Comparison of ENCODE assay signal across 8 cellular contexts in genomic region chr17:9020824-9021157, GRCh38. TPM values are rescaled to one million over a fixed set of nuclear protein-coding genes. Genes with fewer than 3 reads are reported as not detected.
A peak's percentile ranks its signal among the peaks of the same experiment; 100 is the strongest.
DNase-seq lines count a peak whose midpoint lies in the region; ATAC-seq and TF ChIP-seq lines count a peak whose summit lies in the region.

No MANE protein-coding gene starts in this region.

- peak overlapping the region; percentile 70 for H3K4me3 Mint-ChIP-seq in CD8-positive, alpha-beta T cell

- intact Hi-C loops in CD8-positive, alpha-beta T cell (cut with DNase I, micrococcal nuclease) = no loop called here
- intact Hi-C loops in IMR-90 (cut with micrococcal nuclease) = loop anchor here (10.0 kb wide), 1 partner anchor 274 kb away; no protein-coding TSS in a partner anchor

- no peak overlapping the region for H3K23ac ChIP-seq in IMR-90 (ENCODE audit: low read depth, low read length)

- no peaks in the 10 kb centered on the region for H4K20me1 ChIP-seq in IMR-90 (ENCODE audit: insufficient read depth, low read length)

- no CpG with 5 or more reads among the region's 25 CpGs for WGBS in IMR-90 (ENCODE audit: extremely low coverage in 2 of 2, insufficient read length in 1 of 2), 2 experiments
- 2 to 3% methylated on average over 25 of the region's 25 CpGs for WGBS in ectodermal cell, 2 experiments

- peaks cover 28% of the 10 kb centered on the region for H3K27me3 ChIP-seq in CD8-positive, alpha-beta T cell (ENCODE audit: insufficient read depth, low read length)
- peaks cover 45% of the 10 kb centered on the region for H3K27me3 ChIP-seq in IMR-90 (ENCODE audit: control insufficient read depth, insufficient read depth, low read length)
- peaks cover 93% of the 10 kb centered on the region for H3K27me3 ChIP-seq in ectodermal cell (ENCODE audit: control insufficient read depth, insufficient read depth, low read length, poor library complexity, severe bottlenecking)
- peaks cover 100% of the 10 kb centered on the region for H3K27me3 ChIP-seq in neutrophil

- no peaks in the 10 kb centered on the region for H3K9me1 ChIP-seq in IMR-90 (ENCODE audit: insufficient read depth, low read length)

- peak overlapping the region; percentile 77 for H2AFZ ChIP-seq in IMR-90 (replicated peaks; ENCODE audit: low read length, poor library complexity)

- ATAC-seq in CD8-positive, alpha-beta T cell = no peak
- no peak for ATAC-seq in IMR-90 (ENCODE audit: low read depth)
- ATAC-seq in GM19463 (IDR thresholded peaks at IDR 0.05; ENCODE audit: unreplicated experiment) = no peak
- no peak for ATAC-seq in GM21447 (IDR thresholded peaks at IDR 0.05; ENCODE audit: unreplicated experiment)
- no peak for ATAC-seq in GM21576 (IDR thresholded peaks at IDR 0.05; ENCODE audit: unreplicated experiment)

- H3K27ac Mint-ChIP-seq in CD8-positive, alpha-beta T cell = no peak overlapping the region

- no peak overlapping the region for H3K18ac ChIP-seq in IMR-90 (ENCODE audit: low read depth, low read length)

- H3K4me2 ChIP-seq in IMR-90 (ENCODE audit: low read depth, low read length) = no peak overlapping the region; the same call in 1 of the 2 replicates

- H3K79me1 ChIP-seq in IMR-90 (ENCODE audit: low read depth in 1 of 2, low read length in 2 of 2) = no peaks in the 10 kb centered on the region

- TF ChIP-seq POLR2A in IMR-90 (IDR thresholded peaks at IDR 0.05; ENCODE audit: low read depth, low read length) = no peak

- no peak overlapping the region for H2BK5ac ChIP-seq in IMR-90 (ENCODE audit: low read depth, low read length, poor library complexity, severe bottlenecking)

- TF ChIP-seq CTCF in CD8-positive, alpha-beta T cell (IDR thresholded peaks at IDR 0.05) = no peak
- TF ChIP-seq CTCF in IMR-90 (conservative IDR thresholded peaks at IDR 0.05; ENCODE audit: low read depth, low read length) (no peak), neutrophil (IDR thresholded peaks at IDR 0.05) (no peak)

- H3K36me3 Mint-ChIP-seq in CD8-positive, alpha-beta T cell = peaks cover 2% of the 10 kb centered on the region

- H2BK20ac ChIP-seq in IMR-90 (ENCODE audit: low read depth, low read length) = no peak overlapping the region

- H3K9me3 Mint-ChIP-seq in CD8-positive, alpha-beta T cell = no peaks in the 10 kb centered on the region

- no peak overlapping the region for H4K91ac ChIP-seq in IMR-90 (ENCODE audit: insufficient read depth, low read depth, low read length)

- BruUV-seq in IMR-90 (replicated peaks; lab: Mats Ljungman, UMichigan) = no TSS peak

- H3K4me1 ChIP-seq in CD8-positive, alpha-beta T cell (ENCODE audit: insufficient read depth, low read length) = peaks cover 12% of the 10 kb centered on the region
- H3K4me1 ChIP-seq in IMR-90 (ENCODE audit: control insufficient read depth, insufficient read depth, low read length) (no peaks in the 10 kb centered on the region), ectodermal cell (ENCODE audit: control insufficient read depth, insufficient read depth, low read length) (peaks cover 32% of the 10 kb centered on the region), neutrophil (ENCODE audit: control insufficient read depth in 1 of 2, insufficient read depth in 1 of 2, low read depth in 1 of 2, low read length in 1 of 2) (peaks cover 16 to 24% of the 10 kb centered on the region in 2 experiments)

- CTCF ChIA-PET in CD8-positive, alpha-beta T cell (lab: Charles Lee) = interaction anchor here (1.6 to 2.7 kb wide), 2 partner anchors 18 to 23 kb away, joined by 5 to 9 read pairs; no protein-coding TSS in a partner anchor
- CTCF ChIA-PET in IMR-90 (lab: Yijun Ruan, JAX) = no interaction called here

- no peak for DNase-seq in CD8-positive, alpha-beta T cell
- DNase-seq in IMR-90 = no peak
- no peak for DNase-seq in A172 (ENCODE audit: low spot score)

- no peak overlapping the region for H4K8ac ChIP-seq in IMR-90 (ENCODE audit: low read depth in 2 of 2, low read length in 2 of 2)

- no peak overlapping the region for H3K14ac ChIP-seq in IMR-90 (replicated peaks; ENCODE audit: low read depth, low read length)

- H3K27me3 Mint-ChIP-seq in CD8-positive, alpha-beta T cell (ENCODE audit: low read depth) = peaks cover 41% of the 10 kb centered on the region

- dilution Hi-C loops in IMR-90 (cut with HindIII; ENCODE audit: low sequenced_read_pairs, unreplicated experiment) = no loop called here

- H2BK15ac ChIP-seq in IMR-90 (ENCODE audit: low read depth, low read length) = no peak overlapping the region

- H2BK120ac ChIP-seq in IMR-90 (ENCODE audit: low read depth, low read length) = no peak overlapping the region

- POLR2A ChIA-PET in CD8-positive, alpha-beta T cell (lab: Charles Lee) = no interaction called here
- POLR2A ChIA-PET in IMR-90 (lab: Charles Lee; ENCODE audit: unreplicated experiment) = no interaction called here

- no peak for TF ChIP-seq RAD21 in IMR-90 (IDR thresholded peaks at IDR 0.05; ENCODE audit: low read length)

- H3K9ac ChIP-seq in IMR-90 (ENCODE audit: low read depth, low read length) = no peak overlapping the region

- H3K4me1 Mint-ChIP-seq in CD8-positive, alpha-beta T cell (ENCODE audit: low read depth) = peaks cover 14% of the 10 kb centered on the region

- no peak overlapping the region for H4K5ac ChIP-seq in IMR-90 (ENCODE audit: low read depth, low read length)

- H2AK9ac ChIP-seq in IMR-90 (replicated peaks; ENCODE audit: low read depth, low read length, poor library complexity) = no peak overlapping the region

- no peaks in the 10 kb centered on the region for H3K9me3 ChIP-seq in CD8-positive, alpha-beta T cell (ENCODE audit: low read length)
- H3K9me3 ChIP-seq in IMR-90 (ENCODE audit: control insufficient read depth, insufficient read depth, low read length) (peaks cover 8% of the 10 kb centered on the region; the same call in 1 of the 2 replicates), ectodermal cell (ENCODE audit: control insufficient read depth, low read length) (no peaks in the 10 kb centered on the region), neutrophil (no peaks in the 10 kb centered on the region)

- H3K4ac ChIP-seq in IMR-90 (ENCODE audit: low read depth, low read length) = no peak overlapping the region

- no peaks in the 10 kb centered on the region for H3K36me3 ChIP-seq in CD8-positive, alpha-beta T cell (ENCODE audit: insufficient read depth, low read length)
- H3K36me3 ChIP-seq in IMR-90 (ENCODE audit: control insufficient read depth, insufficient read depth, low read length) = no peaks in the 10 kb centered on the region
- no peaks in the 10 kb centered on the region for H3K36me3 ChIP-seq in ectodermal cell (ENCODE audit: control insufficient read depth, insufficient read depth, low read length)
- H3K36me3 ChIP-seq in neutrophil = no peaks in the 10 kb centered on the region

- H3K4me3 ChIP-seq in CD8-positive, alpha-beta T cell (ENCODE audit: low read depth, low read length) = peak overlapping the region; percentile 51
- H3K4me3 ChIP-seq in IMR-90 (ENCODE audit: insufficient read depth, low read depth, low read length) = peak overlapping the region; percentile 42; the same call in 1 of the 2 replicates
- peak overlapping the region; percentile 54 for H3K4me3 ChIP-seq in ectodermal cell (ENCODE audit: insufficient read depth, low read depth, low read length)
- peak overlapping the region; percentile 41 to 59 for H3K4me3 ChIP-seq in neutrophil (ENCODE audit: low read depth in 1 of 2, low read length in 1 of 2)

- no peak overlapping the region for H2AK5ac ChIP-seq in IMR-90 (ENCODE audit: low read depth, low read length)

- H3K27ac ChIP-seq in CD8-positive, alpha-beta T cell (ENCODE audit: low read depth, low read length) = no peak overlapping the region
- H3K27ac ChIP-seq in IMR-90 (ENCODE audit: insufficient read depth, low read length) (no peak overlapping the region), ectodermal cell (ENCODE audit: insufficient read depth, low read depth, low read length, poor library complexity, severe bottlenecking) (no peak overlapping the region), neutrophil (no peak overlapping the region)

- in situ Hi-C loops in IMR-90 (cut with MboI; ENCODE audit: low sequenced_read_pairs) = no loop called here

- no peak overlapping the region for H3K56ac ChIP-seq in IMR-90 (ENCODE audit: extremely low read depth, insufficient read depth, low read length)

TF ChIP-seq in IMR-90, 13 proteins besides CTCF, POLR2A, EP300 and RAD21:
- TF ChIP-seq, protein P1, sequence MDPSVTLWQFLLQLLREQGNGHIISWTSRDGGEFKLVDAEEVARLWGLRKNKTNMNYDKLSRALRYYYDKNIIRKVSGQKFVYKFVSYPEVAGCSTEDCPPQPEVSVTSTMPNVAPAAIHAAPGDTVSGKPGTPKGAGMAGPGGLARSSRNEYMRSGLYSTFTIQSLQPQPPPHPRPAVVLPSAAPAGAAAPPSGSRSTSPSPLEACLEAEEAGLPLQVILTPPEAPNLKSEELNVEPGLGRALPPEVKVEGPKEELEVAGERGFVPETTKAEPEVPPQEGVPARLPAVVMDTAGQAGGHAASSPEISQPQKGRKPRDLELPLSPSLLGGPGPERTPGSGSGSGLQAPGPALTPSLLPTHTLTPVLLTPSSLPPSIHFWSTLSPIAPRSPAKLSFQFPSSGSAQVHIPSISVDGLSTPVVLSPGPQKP (IDR thresholded peaks at IDR 0.05; ENCODE audit: borderline replicate concordance, low read depth, low read length) = no peak
- peak; percentile 11; the same call in 1 of the 2 replicates for TF ChIP-seq MAZ (IDR thresholded peaks at IDR 0.05; ENCODE audit: borderline replicate concordance, low read depth, low read length)

RNA-seq across cellular contexts. Expression of gene NTN1, which starts 0.5 kb away (rescaled TPM):
- total RNA-seq in CD8-positive, alpha-beta T cell = under 1 TPM; 0.08 TPM
- under 0.01 TPM in 1 of 2 replicates, not detected in the other for total RNA-seq in IMR-90 (2012; rRNA removed)
- polyA plus RNA-seq in IMR-90 (2012; rRNA removed) = 0.07 and 0.11 TPM in 2 replicates
- polyA plus RNA-seq in IMR-90 (2012; cell fraction: cytosol; rRNA removed) = 0.02 and 0.11 TPM in 2 replicates
- 0.08 TPM in 2 replicates for polyA plus RNA-seq in IMR-90 (2012; cell fraction: nucleus; rRNA removed; ENCODE audit: low replicate concordance)
- 3.0 TPM for polyA plus RNA-seq in ectodermal cell (2013, experiment 1 of 4)
- polyA plus RNA-seq in ectodermal cell (2013, experiment 2 of 4) = 2.8 TPM
- 2.8 TPM for polyA plus RNA-seq in ectodermal cell (2013, experiment 3 of 4)
- 2.6 TPM for polyA plus RNA-seq in ectodermal cell (2013, experiment 4 of 4)
- total RNA-seq in A172 (2014; rRNA removed; shearing (Covaris generic)) = 4.8 and 4.9 TPM in 2 replicates

RNA-seq across cellular contexts. Expression of gene PIK3R5, which starts 55.3 kb away (rescaled TPM):
- total RNA-seq in CD8-positive, alpha-beta T cell = 100 to 1,000 TPM; 154 to 155 TPM
- not detected in 2 replicates for total RNA-seq in IMR-90 (2012; rRNA removed)
- polyA plus RNA-seq in IMR-90 (2012; rRNA removed) = not detected in 2 replicates
- not detected in 2 replicates for polyA plus RNA-seq in IMR-90 (2012; cell fraction: cytosol; rRNA removed)
- polyA plus RNA-seq in IMR-90 (2012; cell fraction: nucleus; rRNA removed; ENCODE audit: low replicate concordance) = not detected in 2 replicates
- 1.4 TPM for polyA plus RNA-seq in ectodermal cell (2013, experiment 1 of 4)
- 1.2 TPM for polyA plus RNA-seq in ectodermal cell (2013, experiment 2 of 4)
- 1.8 TPM for polyA plus RNA-seq in ectodermal cell (2013, experiment 3 of 4)
- 1.1 TPM for polyA plus RNA-seq in ectodermal cell (2013, experiment 4 of 4)
- 0.14 TPM in 1 of 2 replicates, not detected in the other for total RNA-seq in A172 (2014; rRNA removed; shearing (Covaris generic))

Comparison
In these comparisons a context has a peak if more than half of its experiments do, and no peak if none do; other contexts are left out.
1. RNA of gene PIK3R5, which starts 55.3 kb away (total RNA-seq): 154 to 155 TPM in CD8-positive, alpha-beta T cell; not detected in IMR-90 and 0.14 TPM in A172; every median in the first group is over 100 times any median in the second.
2. Peak in every context shown above with its lines, with median percentiles within 50 percentile points of each other: H3K4me3 ChIP-seq.